16 cellular contexts compared by ENCODE assay signal in the genomic region with DNA sequence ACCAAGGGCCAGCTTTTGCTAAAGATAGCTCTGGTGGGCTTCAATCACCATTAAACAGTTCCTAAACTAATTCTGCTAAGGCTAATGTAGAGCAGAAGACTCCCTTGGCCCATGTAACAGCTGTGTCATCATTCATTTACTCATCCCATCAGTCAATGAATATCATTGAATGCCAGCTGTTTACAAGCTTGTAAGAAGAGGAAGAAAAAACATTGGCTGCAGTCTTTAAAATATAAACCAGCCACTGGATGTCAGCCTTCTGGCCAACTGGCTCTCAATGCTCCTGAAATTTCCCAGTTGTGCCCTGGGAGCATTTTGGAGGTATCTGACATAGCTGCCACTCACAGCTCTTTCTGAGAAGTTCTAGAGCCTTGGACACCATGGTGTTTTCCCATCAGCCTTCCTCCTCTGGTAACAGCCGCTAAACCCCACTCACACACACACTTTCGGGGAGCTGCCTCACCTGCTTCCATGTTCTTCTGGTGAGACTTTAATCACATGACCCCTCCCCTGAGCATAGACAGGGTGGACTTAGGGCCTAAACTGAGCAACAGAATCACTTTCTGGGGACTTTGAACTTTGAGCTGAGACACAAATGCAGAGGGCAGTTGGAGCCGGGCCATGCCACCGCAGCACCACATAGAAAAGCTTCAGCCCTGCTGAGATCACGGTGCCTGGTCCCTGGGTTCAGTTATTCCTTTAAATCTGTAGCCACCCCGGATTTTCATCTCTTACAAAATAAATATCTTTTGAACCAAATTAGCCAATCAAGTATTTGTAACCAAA. TPM values are rescaled to one million over a fixed set of nuclear protein-coding genes. Genes with fewer than 3 reads are reported as not detected.
DNase-seq lines count a peak whose midpoint lies in the region; ATAC-seq and TF ChIP-seq lines count a peak whose summit lies in the region.
"Had no signal": no experiment of that assay in that cellular context is flagged by ENCODE, and none has a peak within 500 bp of the region (broad histone marks: within the 10 kb centered on the region; RNA-seq: fewer than 3 reads in every experiment).

No MANE protein-coding gene starts in this region.

- H3F3A ChIP-seq in SK-N-SH (replicated peaks; ENCODE audit: insufficient read depth), result no peaks in the 10 kb centered on the region

- H3K9me2 ChIP-seq in SK-N-SH (no peaks in the 10 kb centered on the region), hepatocyte (replicated peaks; ENCODE audit: insufficient read depth) (no peaks in the 10 kb centered on the region)

- DNase-seq in SK-N-SH (no peak), RPMI7951 (ENCODE audit: low read depth) (peak; percentile 27), hepatocyte (ENCODE audit: low spot score) (peak; percentile 44), transverse colon (peak; percentile 15), DMS79 (lab: John Stamatoyannopoulos, UW) (no peak), NOMO-1 treated with DMSO at 0.1 percent for 48 hours (lab: John Stamatoyannopoulos, UW; ENCODE audit: unreplicated experiment) (no peak), middle frontal gyrus (ENCODE audit: extremely low spot score, low spot score) (no peak)
- DNase-seq: activated CD4-positive, alpha-beta memory T cell treated with anti-CD3 and anti-CD28 coated beads, Interleukin-2, amount 10 ng/mL, durations not matched to agents 7 days and 5 days; activated effector memory CD4-positive, alpha-beta T cell treated with Interleukin-2 at 50 U/mL for 16 hours; effector memory CD4-positive, alpha-beta T cell; gastrocnemius medialis; immature natural killer cell; midbrain; NCI-H1092; testis had no signal

- H3K27ac ChIP-seq in SK-N-SH (ENCODE audit: low read depth in 2 of 2, low read length in 1 of 2), result no peak overlapping the region
- H3K27ac ChIP-seq in hepatocyte, result peak overlapping the region; percentile 56
- H3K27ac ChIP-seq in transverse colon, result no peak overlapping the region
- H3K27ac ChIP-seq: testis had no signal

- H3K4me2 ChIP-seq in SK-N-SH, result no peak overlapping the region
- H3K4me2 ChIP-seq in hepatocyte, result no peak overlapping the region

- TF ChIP-seq RAD21 in SK-N-SH (IDR thresholded peaks at IDR 0.05; ENCODE audit: low read length), result no peak

- H3K9me3 ChIP-seq in SK-N-SH (no peaks in the 10 kb centered on the region), hepatocyte (ENCODE audit: low read depth) (no peaks in the 10 kb centered on the region), transverse colon (no peaks in the 10 kb centered on the region)
- H3K9me3 ChIP-seq: gastrocnemius medialis, testis had no signal

- H3K27me3 ChIP-seq in SK-N-SH (ENCODE audit: insufficient read depth) (no peaks in the 10 kb centered on the region), hepatocyte (no peaks in the 10 kb centered on the region), transverse colon (peaks cover 10% of the 10 kb centered on the region)
- H3K27me3 ChIP-seq: gastrocnemius medialis, testis had no signal

- TF ChIP-seq POLR2A in transverse colon (IDR thresholded peaks at IDR 0.05), result no peak

- TF ChIP-seq EP300 in SK-N-SH (IDR thresholded peaks at IDR 0.05; ENCODE audit: borderline replicate concordance in 1 of 2, low read depth in 1 of 2, low read length in 1 of 2) (no peak), transverse colon (IDR thresholded peaks at IDR 0.05; ENCODE audit: low read depth) (no peak)

- H3K4me3 ChIP-seq in SK-N-SH (ENCODE audit: low read depth in 2 of 2, low read length in 1 of 2) (no peak overlapping the region), hepatocyte (no peak overlapping the region), transverse colon (no peak overlapping the region)
- H3K4me3 ChIP-seq: gastrocnemius medialis, testis had no signal

- 86% methylated on average over 6 of the region's 6 CpGs for WGBS in SK-N-SH (ENCODE audit: low lambda C conversion rate)
- 72% methylated on average over 6 of the region's 6 CpGs for WGBS in hepatocyte (ENCODE audit: low lambda C conversion rate, missing lambda C conversion rate)
- WGBS in transverse colon (ENCODE audit: low coverage in 1 of 2), 2 donors, result 54 to 75% methylated on average over 3 to 6 of the region's 6 CpGs

- H3K4me1 ChIP-seq in SK-N-SH (ENCODE audit: control insufficient read depth in 1 of 2, insufficient read depth in 2 of 2, low read depth in 1 of 2, low read length in 1 of 2), result peaks cover 0 to 3% of the 10 kb centered on the region in 2 experiments; a peak in 2 of 4 replicates
- H3K4me1 ChIP-seq in hepatocyte (ENCODE audit: insufficient read depth), result no peaks in the 10 kb centered on the region
- H3K4me1 ChIP-seq in transverse colon, result peaks cover 0 to 7% (median 3%) of the 10 kb centered on the region in 4 donors

- TF ChIP-seq CTCF in SK-N-SH (IDR thresholded peaks at IDR 0.05) (no peak), hepatocyte (IDR thresholded peaks at IDR 0.05; ENCODE audit: poor library complexity) (no peak), transverse colon (IDR thresholded peaks at IDR 0.05) (no peak)

- H3K79me2 ChIP-seq in SK-N-SH (ENCODE audit: insufficient read depth) (no peaks in the 10 kb centered on the region), hepatocyte (no peaks in the 10 kb centered on the region)

- in situ Hi-C loops in transverse colon (cut with MboI; ENCODE audit: low pct_ligation_motif_present in 1 of 4, low pct_unique_long_range_greater_than_20kb in 1 of 4, low sequenced_read_pairs in 3 of 4), result loop anchor here in 2 of 4 donors (10.0 kb wide), 1 partner anchor 137 kb away; no protein-coding TSS in a partner anchor

- H2AFZ ChIP-seq in SK-N-SH (ENCODE audit: low read depth) (no peak overlapping the region), hepatocyte (no peak overlapping the region)

- no peaks in the 10 kb centered on the region for H3K36me3 ChIP-seq in SK-N-SH (replicated peaks in 1 of 2; ENCODE audit: control insufficient read depth in 1 of 2, insufficient read depth in 2 of 2, low read length in 1 of 2)
- no peaks in the 10 kb centered on the region for H3K36me3 ChIP-seq in hepatocyte (replicated peaks; ENCODE audit: insufficient read depth, low read depth)
- no peaks in the 10 kb centered on the region for H3K36me3 ChIP-seq in transverse colon
- H3K36me3 ChIP-seq: gastrocnemius medialis had no signal

- intact Hi-C loops in transverse colon (cut with DNase I; ENCODE audit: low total_unique reads), result loop anchor here (10.0 kb wide), 1 partner anchor 147 kb away; no protein-coding TSS in a partner anchor

- POLR2A ChIA-PET in SK-N-SH (lab: Yijun Ruan, JAX), result interaction anchor here (0.7 to 1.2 kb wide), 2 partner anchors 80 to 318 kb away, joined by 3 read pairs; no protein-coding TSS in a partner anchor

- no peak overlapping the region for H3K9ac ChIP-seq in SK-N-SH

- no peak for ATAC-seq in SK-N-SH treated with all-trans-retinoic acid at 6 μM for 48 hours

- CTCF ChIA-PET in SK-N-SH (lab: Yijun Ruan, JAX), result interaction anchor here (0.7 to 2.5 kb wide), 4 partner anchors 10 to 145 kb away, joined by 3 to 16 read pairs (median 8); no protein-coding TSS in a partner anchor

- H4K20me1 ChIP-seq in SK-N-SH (ENCODE audit: insufficient read depth) (no peaks in the 10 kb centered on the region), hepatocyte (ENCODE audit: insufficient read depth, poor library complexity, severe bottlenecking) (no peaks in the 10 kb centered on the region)

TF ChIP-seq in SK-N-SH, 30 proteins besides CTCF, POLR2A, EP300 and RAD21:
- TF ChIP-seq RCOR1 (IDR thresholded peaks at IDR 0.05; ENCODE audit: low read length) (no peak), EZH2phosphoT487 (IDR thresholded peaks at IDR 0.05; ENCODE audit: borderline replicate concordance, low read depth) (no peak), SMC3 (IDR thresholded peaks at IDR 0.05; ENCODE audit: low read depth, low read length) (0 out of 2 replicates have a peak, but pooled peaks have one; percentile 9), TAF1 (IDR thresholded peaks at IDR 0.05; ENCODE audit: borderline replicate concordance, low read depth, low read length) (no peak), FOXJ3 (CRISPR knock-in tag; IDR thresholded peaks at IDR 0.05) (no peak), TCF12 (IDR thresholded peaks at IDR 0.05) (no peak)

TF ChIP-seq in SK-N-SH treated with all-trans-retinoic acid at 6 μM for 48 hours, 23 proteins besides CTCF, POLR2A, EP300 and RAD21 (continues in another document):
- TF ChIP-seq ESRRG (CRISPR knock-in tag; IDR thresholded peaks at IDR 0.05) (no peak), RARB (CRISPR knock-in tag; IDR thresholded peaks at IDR 0.05) (no peak), TCF4 (CRISPR knock-in tag; IDR thresholded peaks at IDR 0.05; ENCODE audit: borderline replicate concordance) (no peak), ARNTL (CRISPR knock-in tag; IDR thresholded peaks at IDR 0.05; ENCODE audit: borderline replicate concordance, low read depth) (no peak), CSDC2 (CRISPR knock-in tag; IDR thresholded peaks at IDR 0.05) (no peak), ZFP3 (CRISPR knock-in tag; IDR thresholded peaks at IDR 0.05) (no peak)
- TF ChIP-seq, protein P1, sequence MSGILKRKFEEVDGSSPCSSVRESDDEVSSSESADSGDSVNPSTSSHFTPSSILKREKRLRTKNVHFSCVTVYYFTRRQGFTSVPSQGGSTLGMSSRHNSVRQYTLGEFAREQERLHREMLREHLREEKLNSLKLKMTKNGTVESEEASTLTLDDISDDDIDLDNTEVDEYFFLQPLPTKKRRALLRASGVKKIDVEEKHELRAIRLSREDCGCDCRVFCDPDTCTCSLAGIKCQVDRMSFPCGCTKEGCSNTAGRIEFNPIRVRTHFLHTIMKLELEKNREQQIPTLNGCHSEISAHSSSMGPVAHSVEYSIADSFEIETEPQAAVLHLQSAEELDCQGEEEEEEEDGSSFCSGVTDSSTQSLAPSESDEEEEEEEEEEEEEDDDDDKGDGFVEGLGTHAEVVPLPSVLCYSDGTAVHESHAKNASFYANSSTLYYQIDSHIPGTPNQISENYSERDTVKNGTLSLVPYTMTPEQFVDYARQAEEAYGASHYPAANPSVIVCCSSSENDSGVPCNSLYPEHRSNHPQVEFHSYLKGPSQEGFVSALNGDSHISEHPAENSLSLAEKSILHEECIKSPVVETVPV (CRISPR knock-in tag; IDR thresholded peaks at IDR 0.05), result no peak
- TF ChIP-seq, protein P2, sequence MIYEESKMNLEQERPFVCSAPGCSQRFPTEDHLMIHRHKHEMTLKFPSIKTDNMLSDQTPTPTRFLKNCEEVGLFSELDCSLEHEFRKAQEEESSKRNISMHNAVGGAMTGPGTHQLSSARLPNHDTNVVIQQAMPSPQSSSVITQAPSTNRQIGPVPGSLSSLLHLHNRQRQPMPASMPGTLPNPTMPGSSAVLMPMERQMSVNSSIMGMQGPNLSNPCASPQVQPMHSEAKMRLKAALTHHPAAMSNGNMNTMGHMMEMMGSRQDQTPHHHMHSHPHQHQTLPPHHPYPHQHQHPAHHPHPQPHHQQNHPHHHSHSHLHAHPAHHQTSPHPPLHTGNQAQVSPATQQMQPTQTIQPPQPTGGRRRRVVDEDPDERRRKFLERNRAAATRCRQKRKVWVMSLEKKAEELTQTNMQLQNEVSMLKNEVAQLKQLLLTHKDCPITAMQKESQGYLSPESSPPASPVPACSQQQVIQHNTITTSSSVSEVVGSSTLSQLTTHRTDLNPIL (CRISPR knock-in tag; IDR thresholded peaks at IDR 0.05; ENCODE audit: low read depth), result no peak

RNA-seq across cellular contexts. Expression of a gene that starts 18.2 kb away (rescaled TPM):
- polyA plus RNA-seq in SK-N-SH (2012; rRNA removed) (2.0 and 2.1 TPM in 2 replicates), hepatocyte (4.1 and 4.4 TPM in 2 replicates)
- polyA plus RNA-seq in SK-N-SH (2012; cell fraction: cytosol; rRNA removed), result 1.1 and 1.3 TPM in 2 replicates
- 4.0 and 4.3 TPM in 2 replicates for polyA plus RNA-seq in SK-N-SH (2012; cell fraction: nucleus; rRNA removed)
- total RNA-seq in RPMI7951 (2014; rRNA removed; shearing (Covaris generic)), result 0.88 and 1.1 TPM in 2 replicates
- total RNA-seq in hepatocyte (7.5 and 9.2 TPM in 2 replicates), transverse colon (10 to 100 TPM in 1 of 4 donors, 1 to 10 TPM in 3; 5.0 to 12.7 (median 8.3) TPM)

Comparison
In these comparisons a context has a peak if more than half of its experiments do, and no peak if none do; other contexts are left out.
1. DNase-seq: peak in RPMI7951 (single experiment), hepatocyte (single experiment) and transverse colon (single experiment); none in SK-N-SH (single experiment), DMS79 (single experiment), NOMO-1 treated with DMSO at 0.1 percent for 48 hours (single experiment) and middle frontal gyrus (single experiment).